In the genomic region with DNA sequence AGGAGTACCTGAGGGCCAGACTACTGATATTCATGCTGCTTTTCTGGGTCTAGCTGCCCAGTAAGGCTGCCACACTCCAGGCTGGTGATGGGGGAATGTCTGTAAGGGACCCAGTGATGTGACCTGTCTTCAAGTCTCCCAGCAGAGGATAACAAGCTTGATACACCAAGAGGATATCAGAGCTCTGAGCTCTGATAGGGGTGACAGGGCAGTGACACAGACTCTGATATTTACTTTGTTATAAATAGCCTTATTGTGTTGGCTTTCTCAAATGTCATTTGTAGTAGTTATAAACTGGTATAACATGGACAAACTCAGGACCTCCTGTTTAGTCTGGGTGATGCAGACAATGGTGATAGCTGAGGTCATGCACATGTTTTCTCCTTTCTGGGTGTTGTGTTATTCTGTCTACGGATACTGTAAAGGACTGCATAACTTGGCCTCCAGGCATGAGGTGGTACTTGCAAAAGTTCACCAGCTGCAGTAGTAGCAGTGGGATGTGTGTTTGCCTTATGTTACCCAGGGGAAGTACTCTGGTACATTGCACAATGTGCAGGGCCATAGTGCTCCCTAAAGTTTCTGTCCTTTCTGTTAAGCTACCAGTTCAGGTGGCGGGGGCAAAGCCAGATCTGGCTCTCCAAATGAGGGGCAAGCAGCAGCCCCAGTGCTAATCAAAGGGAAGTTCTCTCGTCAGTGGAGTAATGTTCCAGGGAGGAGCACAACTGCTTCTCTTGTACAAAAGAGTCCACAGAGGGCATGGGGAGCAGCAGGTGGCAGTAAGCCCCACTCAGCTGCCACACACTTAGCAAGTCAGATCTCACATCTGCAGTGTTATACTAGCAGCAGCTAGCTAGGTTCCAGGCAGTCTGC, we compare ENCODE assay signal across 2 cellular contexts.
TF ChIP-seq lines count a peak whose summit lies in the region.

No MANE protein-coding gene starts in this region.

TF ChIP-seq in GM23338, 12 proteins besides CTCF, POLR2A, EP300 and RAD21 (continues in another document):
- TF ChIP-seq, protein P1, sequence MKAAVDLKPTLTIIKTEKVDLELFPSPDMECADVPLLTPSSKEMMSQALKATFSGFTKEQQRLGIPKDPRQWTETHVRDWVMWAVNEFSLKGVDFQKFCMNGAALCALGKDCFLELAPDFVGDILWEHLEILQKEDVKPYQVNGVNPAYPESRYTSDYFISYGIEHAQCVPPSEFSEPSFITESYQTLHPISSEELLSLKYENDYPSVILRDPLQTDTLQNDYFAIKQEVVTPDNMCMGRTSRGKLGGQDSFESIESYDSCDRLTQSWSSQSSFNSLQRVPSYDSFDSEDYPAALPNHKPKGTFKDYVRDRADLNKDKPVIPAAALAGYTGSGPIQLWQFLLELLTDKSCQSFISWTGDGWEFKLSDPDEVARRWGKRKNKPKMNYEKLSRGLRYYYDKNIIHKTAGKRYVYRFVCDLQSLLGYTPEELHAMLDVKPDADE (IDR thresholded peaks at IDR 0.05): no peak
- TF ChIP-seq JUNB (IDR thresholded peaks at IDR 0.05; ENCODE audit: unreplicated experiment) (no peak), EZH2 (IDR thresholded peaks at IDR 0.05; ENCODE audit: low read depth, unreplicated experiment) (no peak), NANOG (IDR thresholded peaks at IDR 0.05; ENCODE audit: borderline replicate concordance) (no peak), ZNF114 (CRISPR knock-in tag; IDR thresholded peaks at IDR 0.05) (no peak), POLR2AphosphoS5 (IDR thresholded peaks at IDR 0.05; ENCODE audit: low read depth) (no peak), ZNF331 (CRISPR knock-in tag; IDR thresholded peaks at IDR 0.05; ENCODE audit: low read depth) (no peak), EZH2phosphoT487 (IDR thresholded peaks at IDR 0.05; ENCODE audit: unreplicated experiment) (no peak), STAT1 (IDR thresholded peaks at IDR 0.05; ENCODE audit: unreplicated experiment) (no peak)
- TF ChIP-seq, protein P2, sequence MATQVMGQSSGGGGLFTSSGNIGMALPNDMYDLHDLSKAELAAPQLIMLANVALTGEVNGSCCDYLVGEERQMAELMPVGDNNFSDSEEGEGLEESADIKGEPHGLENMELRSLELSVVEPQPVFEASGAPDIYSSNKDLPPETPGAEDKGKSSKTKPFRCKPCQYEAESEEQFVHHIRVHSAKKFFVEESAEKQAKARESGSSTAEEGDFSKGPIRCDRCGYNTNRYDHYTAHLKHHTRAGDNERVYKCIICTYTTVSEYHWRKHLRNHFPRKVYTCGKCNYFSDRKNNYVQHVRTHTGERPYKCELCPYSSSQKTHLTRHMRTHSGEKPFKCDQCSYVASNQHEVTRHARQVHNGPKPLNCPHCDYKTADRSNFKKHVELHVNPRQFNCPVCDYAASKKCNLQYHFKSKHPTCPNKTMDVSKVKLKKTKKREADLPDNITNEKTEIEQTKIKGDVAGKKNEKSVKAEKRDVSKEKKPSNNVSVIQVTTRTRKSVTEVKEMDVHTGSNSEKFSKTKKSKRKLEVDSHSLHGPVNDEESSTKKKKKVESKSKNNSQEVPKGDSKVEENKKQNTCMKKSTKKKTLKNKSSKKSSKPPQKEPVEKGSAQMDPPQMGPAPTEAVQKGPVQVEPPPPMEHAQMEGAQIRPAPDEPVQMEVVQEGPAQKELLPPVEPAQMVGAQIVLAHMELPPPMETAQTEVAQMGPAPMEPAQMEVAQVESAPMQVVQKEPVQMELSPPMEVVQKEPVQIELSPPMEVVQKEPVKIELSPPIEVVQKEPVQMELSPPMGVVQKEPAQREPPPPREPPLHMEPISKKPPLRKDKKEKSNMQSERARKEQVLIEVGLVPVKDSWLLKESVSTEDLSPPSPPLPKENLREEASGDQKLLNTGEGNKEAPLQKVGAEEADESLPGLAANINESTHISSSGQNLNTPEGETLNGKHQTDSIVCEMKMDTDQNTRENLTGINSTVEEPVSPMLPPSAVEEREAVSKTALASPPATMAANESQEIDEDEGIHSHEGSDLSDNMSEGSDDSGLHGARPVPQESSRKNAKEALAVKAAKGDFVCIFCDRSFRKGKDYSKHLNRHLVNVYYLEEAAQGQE (IDR thresholded peaks at IDR 0.05; ENCODE audit: unreplicated experiment): no peak

TF ChIP-seq in H1, 55 proteins besides CTCF, POLR2A, EP300 and RAD21:
- TF ChIP-seq BCL11A (IDR thresholded peaks at IDR 0.05; ENCODE audit: low read depth in 2 of 2, low read length in 2 of 2) (no peak), YY1 (IDR thresholded peaks at IDR 0.05; ENCODE audit: low read depth, low read length) (no peak), NANOG (IDR thresholded peaks at IDR 0.05; ENCODE audit: insufficient read depth, low read depth, low read length, poor library complexity, severe bottlenecking) (no peak), CHD2 (IDR thresholded peaks at IDR 0.05; ENCODE audit: low read length) (no peak), POLR2AphosphoS5 (IDR thresholded peaks at IDR 0.05; ENCODE audit: low read depth, low read length) (no peak), BACH1 (IDR thresholded peaks at IDR 0.05; ENCODE audit: low read length) (no peak), SP4 (IDR thresholded peaks at IDR 0.05; ENCODE audit: low read length) (no peak), ZNF274 (IDR thresholded peaks at IDR 0.05; ENCODE audit: borderline replicate concordance, extremely low read depth, low read length) (no peak)
- TF ChIP-seq, protein P3, sequence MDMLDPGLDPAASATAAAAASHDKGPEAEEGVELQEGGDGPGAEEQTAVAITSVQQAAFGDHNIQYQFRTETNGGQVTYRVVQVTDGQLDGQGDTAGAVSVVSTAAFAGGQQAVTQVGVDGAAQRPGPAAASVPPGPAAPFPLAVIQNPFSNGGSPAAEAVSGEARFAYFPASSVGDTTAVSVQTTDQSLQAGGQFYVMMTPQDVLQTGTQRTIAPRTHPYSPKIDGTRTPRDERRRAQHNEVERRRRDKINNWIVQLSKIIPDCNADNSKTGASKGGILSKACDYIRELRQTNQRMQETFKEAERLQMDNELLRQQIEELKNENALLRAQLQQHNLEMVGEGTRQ (IDR thresholded peaks at IDR 0.05; ENCODE audit: low read length): no peak
- TF ChIP-seq, protein P4, sequence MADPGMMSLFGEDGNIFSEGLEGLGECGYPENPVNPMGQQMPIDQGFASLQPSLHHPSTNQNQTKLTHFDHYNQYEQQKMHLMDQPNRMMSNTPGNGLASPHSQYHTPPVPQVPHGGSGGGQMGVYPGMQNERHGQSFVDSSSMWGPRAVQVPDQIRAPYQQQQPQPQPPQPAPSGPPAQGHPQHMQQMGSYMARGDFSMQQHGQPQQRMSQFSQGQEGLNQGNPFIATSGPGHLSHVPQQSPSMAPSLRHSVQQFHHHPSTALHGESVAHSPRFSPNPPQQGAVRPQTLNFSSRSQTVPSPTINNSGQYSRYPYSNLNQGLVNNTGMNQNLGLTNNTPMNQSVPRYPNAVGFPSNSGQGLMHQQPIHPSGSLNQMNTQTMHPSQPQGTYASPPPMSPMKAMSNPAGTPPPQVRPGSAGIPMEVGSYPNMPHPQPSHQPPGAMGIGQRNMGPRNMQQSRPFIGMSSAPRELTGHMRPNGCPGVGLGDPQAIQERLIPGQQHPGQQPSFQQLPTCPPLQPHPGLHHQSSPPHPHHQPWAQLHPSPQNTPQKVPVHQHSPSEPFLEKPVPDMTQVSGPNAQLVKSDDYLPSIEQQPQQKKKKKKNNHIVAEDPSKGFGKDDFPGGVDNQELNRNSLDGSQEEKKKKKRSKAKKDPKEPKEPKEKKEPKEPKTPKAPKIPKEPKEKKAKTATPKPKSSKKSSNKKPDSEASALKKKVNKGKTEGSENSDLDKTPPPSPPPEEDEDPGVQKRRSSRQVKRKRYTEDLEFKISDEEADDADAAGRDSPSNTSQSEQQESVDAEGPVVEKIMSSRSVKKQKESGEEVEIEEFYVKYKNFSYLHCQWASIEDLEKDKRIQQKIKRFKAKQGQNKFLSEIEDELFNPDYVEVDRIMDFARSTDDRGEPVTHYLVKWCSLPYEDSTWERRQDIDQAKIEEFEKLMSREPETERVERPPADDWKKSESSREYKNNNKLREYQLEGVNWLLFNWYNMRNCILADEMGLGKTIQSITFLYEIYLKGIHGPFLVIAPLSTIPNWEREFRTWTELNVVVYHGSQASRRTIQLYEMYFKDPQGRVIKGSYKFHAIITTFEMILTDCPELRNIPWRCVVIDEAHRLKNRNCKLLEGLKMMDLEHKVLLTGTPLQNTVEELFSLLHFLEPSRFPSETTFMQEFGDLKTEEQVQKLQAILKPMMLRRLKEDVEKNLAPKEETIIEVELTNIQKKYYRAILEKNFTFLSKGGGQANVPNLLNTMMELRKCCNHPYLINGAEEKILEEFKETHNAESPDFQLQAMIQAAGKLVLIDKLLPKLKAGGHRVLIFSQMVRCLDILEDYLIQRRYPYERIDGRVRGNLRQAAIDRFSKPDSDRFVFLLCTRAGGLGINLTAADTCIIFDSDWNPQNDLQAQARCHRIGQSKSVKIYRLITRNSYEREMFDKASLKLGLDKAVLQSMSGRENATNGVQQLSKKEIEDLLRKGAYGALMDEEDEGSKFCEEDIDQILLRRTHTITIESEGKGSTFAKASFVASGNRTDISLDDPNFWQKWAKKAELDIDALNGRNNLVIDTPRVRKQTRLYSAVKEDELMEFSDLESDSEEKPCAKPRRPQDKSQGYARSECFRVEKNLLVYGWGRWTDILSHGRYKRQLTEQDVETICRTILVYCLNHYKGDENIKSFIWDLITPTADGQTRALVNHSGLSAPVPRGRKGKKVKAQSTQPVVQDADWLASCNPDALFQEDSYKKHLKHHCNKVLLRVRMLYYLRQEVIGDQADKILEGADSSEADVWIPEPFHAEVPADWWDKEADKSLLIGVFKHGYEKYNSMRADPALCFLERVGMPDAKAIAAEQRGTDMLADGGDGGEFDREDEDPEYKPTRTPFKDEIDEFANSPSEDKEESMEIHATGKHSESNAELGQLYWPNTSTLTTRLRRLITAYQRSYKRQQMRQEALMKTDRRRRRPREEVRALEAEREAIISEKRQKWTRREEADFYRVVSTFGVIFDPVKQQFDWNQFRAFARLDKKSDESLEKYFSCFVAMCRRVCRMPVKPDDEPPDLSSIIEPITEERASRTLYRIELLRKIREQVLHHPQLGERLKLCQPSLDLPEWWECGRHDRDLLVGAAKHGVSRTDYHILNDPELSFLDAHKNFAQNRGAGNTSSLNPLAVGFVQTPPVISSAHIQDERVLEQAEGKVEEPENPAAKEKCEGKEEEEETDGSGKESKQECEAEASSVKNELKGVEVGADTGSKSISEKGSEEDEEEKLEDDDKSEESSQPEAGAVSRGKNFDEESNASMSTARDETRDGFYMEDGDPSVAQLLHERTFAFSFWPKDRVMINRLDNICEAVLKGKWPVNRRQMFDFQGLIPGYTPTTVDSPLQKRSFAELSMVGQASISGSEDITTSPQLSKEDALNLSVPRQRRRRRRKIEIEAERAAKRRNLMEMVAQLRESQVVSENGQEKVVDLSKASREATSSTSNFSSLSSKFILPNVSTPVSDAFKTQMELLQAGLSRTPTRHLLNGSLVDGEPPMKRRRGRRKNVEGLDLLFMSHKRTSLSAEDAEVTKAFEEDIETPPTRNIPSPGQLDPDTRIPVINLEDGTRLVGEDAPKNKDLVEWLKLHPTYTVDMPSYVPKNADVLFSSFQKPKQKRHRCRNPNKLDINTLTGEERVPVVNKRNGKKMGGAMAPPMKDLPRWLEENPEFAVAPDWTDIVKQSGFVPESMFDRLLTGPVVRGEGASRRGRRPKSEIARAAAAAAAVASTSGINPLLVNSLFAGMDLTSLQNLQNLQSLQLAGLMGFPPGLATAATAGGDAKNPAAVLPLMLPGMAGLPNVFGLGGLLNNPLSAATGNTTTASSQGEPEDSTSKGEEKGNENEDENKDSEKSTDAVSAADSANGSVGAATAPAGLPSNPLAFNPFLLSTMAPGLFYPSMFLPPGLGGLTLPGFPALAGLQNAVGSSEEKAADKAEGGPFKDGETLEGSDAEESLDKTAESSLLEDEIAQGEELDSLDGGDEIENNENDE (IDR thresholded peaks at IDR 0.05; ENCODE audit: insufficient replicate concordance, low read length): no peak
TF ChIP-seq in H1: peak in this region for 0.
